In the genomic region with DNA sequence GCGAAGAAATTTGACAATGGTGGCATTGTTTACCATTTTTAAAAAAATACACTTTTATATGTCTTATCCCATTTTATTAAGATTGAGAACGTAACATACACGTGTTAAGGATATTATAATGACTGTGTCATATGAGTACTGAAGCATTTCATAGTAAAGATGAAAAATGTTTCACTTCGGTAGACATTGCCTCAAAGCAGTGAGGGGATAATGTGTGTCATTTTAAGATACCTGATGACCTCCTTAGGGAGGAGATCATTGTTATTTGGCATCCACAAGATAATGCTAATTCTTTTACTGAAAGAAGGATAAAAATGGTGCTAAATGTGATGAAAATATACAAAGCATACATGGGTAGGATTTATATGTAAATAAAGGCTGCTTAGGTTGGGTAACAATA, we compare ENCODE assay signal across 22 cellular contexts.
"Had no signal": no experiment of that assay in that cellular context is flagged by ENCODE, and none has a peak within 500 bp of the region (broad histone marks: within the 10 kb centered on the region; RNA-seq: fewer than 3 reads in every experiment).

No MANE protein-coding gene starts in this region.

- H3K36me3 ChIP-seq: colonic mucosa, esophagus muscularis mucosa, esophagus squamous epithelium, gastrocnemius medialis, gastroesophageal sphincter, heart left ventricle, heart right ventricle had no signal

- DNase-seq: colonic mucosa; cortex of kidney; dermis blood vessel endothelial cell; dorsolateral prefrontal cortex; effector CD4-positive, alpha-beta T cell; effector CD8-positive, alpha-beta T cell; effector memory CD4-positive, alpha-beta T cell; effector memory CD8-positive, alpha-beta T cell; endodermal cell; erythroblast; esophagus squamous epithelium; foreskin fibroblast; foreskin keratinocyte; foreskin melanocyte; gastrocnemius medialis; glutamatergic neuron; head of caudate nucleus; heart left ventricle; heart right ventricle had no signal

- H3K9me3 ChIP-seq: colonic mucosa, esophagus muscularis mucosa, esophagus squamous epithelium, gastrocnemius medialis, gastroesophageal sphincter, heart left ventricle, heart right ventricle had no signal

- H3K4me3 ChIP-seq: colonic mucosa, coronary artery, dorsolateral prefrontal cortex, esophagus muscularis mucosa, esophagus squamous epithelium, gastrocnemius medialis, gastroesophageal sphincter, heart left ventricle, heart right ventricle had no signal

- H3K27ac ChIP-seq: colonic mucosa, coronary artery, dorsolateral prefrontal cortex, esophagus muscularis mucosa, esophagus squamous epithelium, foreskin keratinocyte, gastrocnemius medialis, gastroesophageal sphincter, heart left ventricle, heart right ventricle had no signal

- H3K27me3 ChIP-seq: colonic mucosa, esophagus muscularis mucosa, esophagus squamous epithelium, foreskin keratinocyte, gastrocnemius medialis, gastroesophageal sphincter, heart left ventricle, heart right ventricle had no signal

- H3K4me1 ChIP-seq: colonic mucosa, esophagus squamous epithelium, foreskin keratinocyte, gastrocnemius medialis, gastroesophageal sphincter, heart left ventricle had no signal
